In genomic region chr19:34960940-34961679, GRCh38 we compare ENCODE assay signal across 17 cellular contexts. TPM values are rescaled to one million over a fixed set of nuclear protein-coding genes. Genes with fewer than 3 reads are reported as not detected.
A peak's percentile ranks its signal among the peaks of the same experiment; 100 is the strongest.
DNase-seq lines count a peak whose midpoint lies in the region; ATAC-seq and TF ChIP-seq lines count a peak whose summit lies in the region.
"Had no signal": no experiment of that assay in that cellular context is flagged by ENCODE, and none has a peak within 500 bp of the region (broad histone marks: within the 10 kb centered on the region; RNA-seq: fewer than 3 reads in every experiment).

No MANE protein-coding gene starts in this region.

- peaks cover 21% of the 10 kb centered on the region for H3K4me1 Mint-ChIP-seq in activated naive CD4-positive, alpha-beta T cell treated with anti-CD3 and anti-CD28 coated beads for 36 hours (ENCODE audit: low read depth)
- peaks cover 25% of the 10 kb centered on the region in 2 donors for H3K4me1 Mint-ChIP-seq in stimulated activated naive B cell treated with anti-CD40 and anti-IgM and Interleukin-4, amounts not matched to agents 10 μg/mL and 1 μg/mL and 100 μg/mL, for 72 hours

- intact Hi-C loops in activated naive CD4-positive, alpha-beta T cell treated with anti-CD3 and anti-CD28 coated beads for 36 hours (cut with micrococcal nuclease) = loop anchor here (10.0 kb wide), 1 partner anchor 186 kb away; the partner anchor contains the start of gene ZNF599
- intact Hi-C loops in thyroid gland (cut with DNase I) = no loop called here

- H3K4me3 ChIP-seq in thyroid gland (replicated peaks in 1 of 3) = no peak overlapping the region
- H3K4me3 ChIP-seq: A549 had no signal

- H3K27ac ChIP-seq in thyroid gland (no peak overlapping the region), RWPE1 (no peak overlapping the region)
- H3K27ac ChIP-seq: A549, coronary artery had no signal

- POLR2A ChIA-PET in RWPE1 (lab: Yijun Ruan, JAX; ENCODE audit: low non-redundant PET) = no interaction called here

- no peaks in the 10 kb centered on the region for H3K9me3 ChIP-seq in thyroid gland

- CTCF ChIA-PET in activated naive CD4-positive, alpha-beta T cell treated with anti-CD3 and anti-CD28 coated beads for 36 hours (lab: Charles Lee) = interaction anchor here (0.7 to 1.2 kb wide), 2 partner anchors 12 to 155 kb away, joined by 3 read pairs; no protein-coding TSS in a partner anchor
- CTCF ChIA-PET in RWPE1 (lab: Yijun Ruan, JAX) = no interaction called here

- peaks cover 31 to 34% of the 10 kb centered on the region in 2 donors for H3K36me3 ChIP-seq in thyroid gland

- peaks cover 65% of the 10 kb centered on the region for H3K36me3 Mint-ChIP-seq in activated naive CD4-positive, alpha-beta T cell treated with anti-CD3 and anti-CD28 coated beads for 36 hours (ENCODE audit: low read depth)
- H3K36me3 Mint-ChIP-seq in stimulated activated naive B cell treated with anti-CD40 and anti-IgM and Interleukin-4, amounts not matched to agents 10 μg/mL and 1 μg/mL and 100 μg/mL, for 72 hours = peaks cover 52 to 62% of the 10 kb centered on the region in 2 donors

- H3K4me1 ChIP-seq in thyroid gland = peaks cover 12 to 15% of the 10 kb centered on the region in 2 donors

- no peak for DNase-seq in activated naive CD4-positive, alpha-beta T cell treated with anti-CD3 and anti-CD28 coated beads for 36 hours
- no peak for DNase-seq in activated naive CD4-positive, alpha-beta T cell (lab: John Stamatoyannopoulos, UW)
- DNase-seq in SW480 (ENCODE audit: low spot score) = peak; percentile 26
- DNase-seq in glomerular visceral epithelial cell (ENCODE audit: extremely low spot score) = peak; percentile 16
- no peak for DNase-seq in stimulated activated naive B cell treated with anti-CD40 and anti-IgM and Interleukin-4, amounts not matched to agents 10 μg/mL and 1 μg/mL and 100 μg/mL, for 72 hours
- DNase-seq in thyroid gland = no peak
- DNase-seq in RWPE1 (ENCODE audit: low spot score) = no peak
- DNase-seq in activated effector memory CD4-positive, alpha-beta T cell treated with anti-CD3 and anti-CD28 coated beads, Interleukin-2, amount 50 U/mL, for 16 hours = no peak
- DNase-seq: activated CD8-positive, alpha-beta memory T cell treated with anti-CD3 and anti-CD28 coated beads, Interleukin-2, amount 10 ng/mL, durations not matched to agents 7 days and 5 days; amygdala; NCI-H2081; NCI-H82; SHP77 treated with DMSO at 0.1 percent for 48 hours; stimulated activated CD4-positive, alpha-beta T cell treated with anti-CD3 and anti-CD28 coated beads, Interleukin-12 subunit alpha, Interleukin-12 subunit beta, amount 100 ng/mL, for 4 hours had no signal

- H3K27me3 ChIP-seq in thyroid gland = no peaks in the 10 kb centered on the region

- ATAC-seq in stimulated activated naive B cell treated with anti-CD40 and anti-IgM and Interleukin-4, amounts not matched to agents 10 μg/mL and 1 μg/mL and 100 μg/mL, for 72 hours (replicated peaks) = no peak
- ATAC-seq: A549; activated CD8-positive, alpha-beta memory T cell treated with anti-CD3 and anti-CD28 coated beads, Interleukin-2, amount 10 ng/mL, durations not matched to agents 7 days and 5 days; HCT116 had no signal

- H3K9me3 Mint-ChIP-seq in activated naive CD4-positive, alpha-beta T cell treated with anti-CD3 and anti-CD28 coated beads for 36 hours = peaks cover 62% of the 10 kb centered on the region
- peaks cover 16 to 34% of the 10 kb centered on the region in 2 donors for H3K9me3 Mint-ChIP-seq in stimulated activated naive B cell treated with anti-CD40 and anti-IgM and Interleukin-4, amounts not matched to agents 10 μg/mL and 1 μg/mL and 100 μg/mL, for 72 hours

- H3K27me3 Mint-ChIP-seq in activated naive CD4-positive, alpha-beta T cell treated with anti-CD3 and anti-CD28 coated beads for 36 hours (ENCODE audit: low read depth) = no peaks in the 10 kb centered on the region
- H3K27me3 Mint-ChIP-seq in stimulated activated naive B cell treated with anti-CD40 and anti-IgM and Interleukin-4, amounts not matched to agents 10 μg/mL and 1 μg/mL and 100 μg/mL, for 72 hours = no peaks in the 10 kb centered on the region
- H3K27me3 Mint-ChIP-seq: activated CD8-positive, alpha-beta memory T cell treated with anti-CD3 and anti-CD28 coated beads, Interleukin-2, amount 10 ng/mL, durations not matched to agents 7 days and 5 days had no signal

- H3K27ac Mint-ChIP-seq in activated naive CD4-positive, alpha-beta T cell treated with anti-CD3 and anti-CD28 coated beads for 36 hours = peak overlapping the region; percentile 19
- peak overlapping the region; percentile 16 for H3K27ac Mint-ChIP-seq in stimulated activated naive B cell treated with anti-CD40 and anti-IgM and Interleukin-4, amounts not matched to agents 10 μg/mL and 1 μg/mL and 100 μg/mL, for 72 hours

- WGBS in thyroid gland, 2 donors = 96 to 97% methylated on average over 11 of the region's 12 CpGs

- no peak overlapping the region for H3K4me3 Mint-ChIP-seq in activated naive CD4-positive, alpha-beta T cell treated with anti-CD3 and anti-CD28 coated beads for 36 hours
- H3K4me3 Mint-ChIP-seq in stimulated activated naive B cell treated with anti-CD40 and anti-IgM and Interleukin-4, amounts not matched to agents 10 μg/mL and 1 μg/mL and 100 μg/mL, for 72 hours = no peak overlapping the region

- TF ChIP-seq POLR2A in thyroid gland (IDR thresholded peaks at IDR 0.05) = no peak

- TF ChIP-seq CTCF in thyroid gland (IDR thresholded peaks at IDR 0.05) (no peak), RWPE1 (conservative IDR thresholded peaks at IDR 0.05; ENCODE audit: low read depth) (no peak)

RNA-seq across cellular contexts. Expression of gene ZNF792, which starts 2.9 kb away (rescaled TPM):
- 1 to 10 TPM; 3.1 to 3.5 TPM for total RNA-seq in activated naive CD4-positive, alpha-beta T cell treated with anti-CD3 and anti-CD28 coated beads for 36 hours
- total RNA-seq in thyroid gland = 10 to 100 TPM in 1 of 4 donors, 1 to 10 TPM in 3; 7.5 to 13.2 (median 9.3) TPM

RNA-seq across cellular contexts. Expression of gene ZNF30, which starts 34.4 kb away (rescaled TPM):
- 1 to 10 TPM; 4.4 to 5.5 TPM for total RNA-seq in activated naive CD4-positive, alpha-beta T cell treated with anti-CD3 and anti-CD28 coated beads for 36 hours
- 1 to 10 TPM; 2.4 to 5.6 (median 3.1) TPM for total RNA-seq in thyroid gland

RNA-seq across cellular contexts. Expression of gene GRAMD1A, which starts 39.0 kb away (rescaled TPM):
- total RNA-seq in activated naive CD4-positive, alpha-beta T cell treated with anti-CD3 and anti-CD28 coated beads for 36 hours = 100 to 1,000 TPM; 117 to 125 TPM
- 10 to 100 TPM; 33.4 to 57.5 (median 47.0) TPM for total RNA-seq in thyroid gland

Comparison
In these comparisons a context has a peak if more than half of its experiments do, and no peak if none do; other contexts are left out.
1. DNase-seq: peak in SW480 (single experiment) and glomerular visceral epithelial cell (single experiment); none in activated naive CD4-positive, alpha-beta T cell treated with anti-CD3 and anti-CD28 coated beads for 36 hours (single experiment), activated naive CD4-positive, alpha-beta T cell (0 of 4), stimulated activated naive B cell treated with anti-CD40 and anti-IgM and Interleukin-4, amounts not matched to agents 10 μg/mL and 1 μg/mL and 100 μg/mL, for 72 hours (single experiment), thyroid gland (0 of 2), RWPE1 (single experiment) and activated effector memory CD4-positive, alpha-beta T cell treated with anti-CD3 and anti-CD28 coated beads, Interleukin-2, amount 50 U/mL, for 16 hours (single experiment).